ENCODE assay signal across 11 cellular contexts in genomic region chr16:21638573-21638975, GRCh38. TPM values are rescaled to one million over a fixed set of nuclear protein-coding genes. Genes with fewer than 3 reads are reported as not detected.
DNase-seq lines count a peak whose midpoint lies in the region; ATAC-seq, FAIRE-seq and TF ChIP-seq lines count a peak whose summit lies in the region.
"Had no signal": no experiment of that assay in that cellular context is flagged by ENCODE, and none has a peak within 500 bp of the region (broad histone marks: within the 10 kb centered on the region; RNA-seq: fewer than 3 reads in every experiment).

No MANE protein-coding gene starts in this region.

- CTCF ChIA-PET in K562 (lab: Yijun Ruan, JAX; ENCODE audit: low intra/inter-chr PET ratio) = no interaction called here

- no peak for TF ChIP-seq EP300 in K562 (IDR thresholded peaks at IDR 0.05; ENCODE audit: low read length)

- no peak for TF ChIP-seq POLR2A in K562 (conservative IDR thresholded peaks at IDR 0.05)

- H3K9me1 ChIP-seq in K562 (ENCODE audit: control insufficient read depth, insufficient read depth, low read length) = no peaks in the 10 kb centered on the region

- 51% methylated on average over 4 of the region's 4 CpGs for WGBS in K562 (ENCODE audit: insufficient coverage, low coverage, missing lambda C conversion rate)

- H3K4me1 ChIP-seq in K562 (replicated peaks in 1 of 2; ENCODE audit: control insufficient read depth in 2 of 2, insufficient read depth in 2 of 2, low read length in 2 of 2) = no peaks in the 10 kb centered on the region; a peak in 1 of 5 replicates

- no peak for TF ChIP-seq CTCF in K562 (IDR thresholded peaks at IDR 0.05 in 2 of 3, conservative IDR thresholded peaks at IDR 0.05 in 1 of 3; ENCODE audit: insufficient read depth in 2 of 3, low read depth in 1 of 3, low read length in 3 of 3)
- no peak for TF ChIP-seq CTCF in type B pancreatic cell (conservative IDR thresholded peaks at IDR 0.05)

- no peak overlapping the region for H3K4me2 ChIP-seq in K562 (ENCODE audit: insufficient read depth, low read length)

- H3K36me3 Mint-ChIP-seq in naive B cell (no peaks in the 10 kb centered on the region), type B pancreatic cell (peaks cover 14% of the 10 kb centered on the region)

- no peaks in the 10 kb centered on the region for H3K27me3 ChIP-seq in K562 (ENCODE audit: control insufficient read depth in 2 of 2, insufficient read depth in 2 of 2, low read length in 2 of 2)

- peaks cover 5 to 14% (median 7%) of the 10 kb centered on the region in 3 donors for H3K4me1 Mint-ChIP-seq in naive B cell
- H3K4me1 Mint-ChIP-seq in type B pancreatic cell (ENCODE audit: unreplicated experiment) = no peaks in the 10 kb centered on the region

- no peak overlapping the region for H3K27ac ChIP-seq in K562 (ENCODE audit: extremely low read depth, low read depth, low read length)

- no peak overlapping the region for H3K4me3 Mint-ChIP-seq in naive B cell
- H3K4me3 Mint-ChIP-seq in type B pancreatic cell = no peak overlapping the region
- H3K4me3 Mint-ChIP-seq: dendritic cell treated with granulocyte-macrophage colony-stimulating factor and Interleukin-4, amounts not matched to agents 40 ng/mL and 50 ng/mL, for 4 days had no signal

- H3K9me3 Mint-ChIP-seq in naive B cell (no peaks in the 10 kb centered on the region), type B pancreatic cell (no peaks in the 10 kb centered on the region)
- H3K9me3 Mint-ChIP-seq: dendritic cell treated with granulocyte-macrophage colony-stimulating factor and Interleukin-4, amounts not matched to agents 40 ng/mL and 50 ng/mL, for 4 days had no signal

- no peak overlapping the region for H2AFZ ChIP-seq in K562 (ENCODE audit: low read depth, low read length)

- H3K9ac ChIP-seq in K562 (ENCODE audit: insufficient read depth in 1 of 2, low read depth in 2 of 2, low read length in 2 of 2) = no peak overlapping the region

- intact Hi-C loops in K562 (cut with micrococcal nuclease) = no loop called here

- no peak overlapping the region for H3K4me3 ChIP-seq in K562

- BruUV-seq in K562 (replicated peaks; lab: Mats Ljungman, UMichigan) = no TSS peak

- no peak for ATAC-seq in K562
- ATAC-seq in naive B cell (ENCODE audit: low read depth in 2 of 2) = no peak
- no peak for ATAC-seq in HG02973 (IDR thresholded peaks at IDR 0.05; ENCODE audit: unreplicated experiment)
- ATAC-seq in GM18520 (IDR thresholded peaks at IDR 0.05; ENCODE audit: unreplicated experiment) = no peak

- in situ Hi-C loops in K562 (cut with MboI) = no loop called here

- H3K36me3 ChIP-seq in K562 (ENCODE audit: control insufficient read depth, insufficient read depth, low read length) = no peaks in the 10 kb centered on the region

- peak; percentile 26 for FAIRE-seq in K562 (lab: Jason Lieb, UNC)
- FAIRE-seq: urothelium cell line had no signal

- H3K27ac Mint-ChIP-seq in naive B cell (peak overlapping the region in 4 of 6 donors; percentile 0 to 5 (median 2)), type B pancreatic cell (no peak overlapping the region)
- H3K27ac Mint-ChIP-seq: dendritic cell treated with granulocyte-macrophage colony-stimulating factor and Interleukin-4, amounts not matched to agents 40 ng/mL and 50 ng/mL, for 4 days had no signal

- no peak for TF ChIP-seq RAD21 in K562 (CRISPR knock-in tag; conservative IDR thresholded peaks at IDR 0.05 in 1 of 2, IDR thresholded peaks at IDR 0.05 in 1 of 2)

- no peaks in the 10 kb centered on the region for H3K79me2 ChIP-seq in K562 (ENCODE audit: control insufficient read depth, insufficient read depth, low read length)

- POLR2A ChIA-PET in K562 (lab: Yijun Ruan, JAX) = interaction anchor here (0.7 to 1.6 kb wide), 4 partner anchors 9 to 54 kb away, joined by 3 to 6 read pairs (median 3); no protein-coding TSS in a partner anchor

- H3K27me3 Mint-ChIP-seq in naive B cell (no peaks in the 10 kb centered on the region), type B pancreatic cell (no peaks in the 10 kb centered on the region)
- H3K27me3 Mint-ChIP-seq: dendritic cell treated with granulocyte-macrophage colony-stimulating factor and Interleukin-4, amounts not matched to agents 40 ng/mL and 50 ng/mL, for 4 days had no signal

- 0 out of 2 replicates have a peak, but pooled peaks cover 3% of the 10 kb centered on the region for H4K20me1 ChIP-seq in K562 (replicated peaks; ENCODE audit: control insufficient read depth, insufficient read depth, low read length)

- DNase-seq in Daoy (ENCODE audit: low read depth) (peak; percentile 13), NCI-H460 (ENCODE audit: extremely low read depth, low read depth) (peak; percentile 19), K562 (ENCODE audit: extremely low read depth in 1 of 4, low spot score in 3 of 4) (no peak), naive B cell (no peak), type B pancreatic cell (ENCODE audit: extremely low spot score, unreplicated experiment) (no peak), COLO668 (lab: John Stamatoyannopoulos, UW; ENCODE audit: unreplicated experiment) (no peak)
- DNase-seq: NCI-H2171 had no signal

- no peaks in the 10 kb centered on the region for H3K9me3 ChIP-seq in K562 (replicated peaks; ENCODE audit: control insufficient read depth, insufficient read depth, low read depth, low read length)

RNA-seq across cellular contexts. Expression of gene IGSF6, which starts 13.8 kb away (rescaled TPM):
- not detected in 2 replicates for total RNA-seq in Daoy (2014; rRNA removed; shearing (Covaris generic))
- total RNA-seq in NCI-H460 (2014; rRNA removed; shearing (Covaris generic)) = not detected in 2 replicates
- not detected in 2 replicates for polyA plus RNA-seq in NCI-H460 (2014; cell fraction: nucleus; rRNA removed)
- total RNA-seq in K562 (2011; cell fraction: chromatin; rRNA removed; ENCODE audit: low replicate concordance) = not detected in 2 replicates
- not detected in 2 replicates for total RNA-seq in K562 (2011; cell fraction: nucleolus; rRNA removed)
- total RNA-seq in K562 (2011; cell fraction: nucleoplasm; rRNA removed) = not detected in 2 replicates
- total RNA-seq in K562 (2014; rRNA removed) (not detected in 2 replicates), K562 (2014; rRNA removed; fragmentation: Illumina TruSeq; extraction: Trizol) (not detected in 2 replicates), K562 (2015; rRNA removed; fragmentation: Illumina TruSeq; extraction: Trizol) (not detected in 2 replicates), K562 (2021) (not detected in 2 replicates), type B pancreatic cell (ENCODE audit: low replicate concordance) (not detected in 2 replicates)
- polyA plus RNA-seq in K562 (2011; rRNA removed) (not detected in 2 replicates), K562 (2014; fragmentation: Illumina TruSeq; extraction: Trizol) (not detected in 2 replicates), K562 (2014; fragmentation: Nextera tagmentation; extraction: Ambion mirVana) (under 1 TPM in 1 of 2 experiments, not detected in 1; 0.07 TPM), K562 (2014; rRNA removed) (not detected in 2 replicates), naive B cell (ENCODE audit: low read depth in 6 of 6) (1 to 10 TPM in 2 of 6 donors, under 1 TPM in 4; 0.44 to 2.0 (median 0.66) TPM)
- polyA plus RNA-seq in K562 (2011; cell fraction: cytosol; rRNA removed) = not detected in 2 replicates
- polyA plus RNA-seq in K562 (2011; cell fraction: nucleus; rRNA removed) = not detected in 2 replicates
- 0.13 and 0.14 TPM in 2 replicates for polyA plus RNA-seq in K562 (2012)
- not detected in 2 replicates for polyA minus RNA-seq in K562 (2011; rRNA and poly(A)+ RNA removed)
- polyA minus RNA-seq in K562 (2011; cell fraction: cytosol; rRNA and poly(A)+ RNA removed) = not detected in 2 replicates
- polyA minus RNA-seq in K562 (2011; cell fraction: nucleus; rRNA and poly(A)+ RNA removed) = not detected in 2 replicates

RNA-seq across cellular contexts. Expression of gene OTOA, which starts 25.2 kb away (rescaled TPM):
- not detected in 2 replicates for total RNA-seq in Daoy (2014; rRNA removed; shearing (Covaris generic))
- total RNA-seq in NCI-H460 (2014; rRNA removed; shearing (Covaris generic)) = not detected in 2 replicates
- not detected in 2 replicates for polyA plus RNA-seq in NCI-H460 (2014; cell fraction: nucleus; rRNA removed)
- not detected in 2 replicates for total RNA-seq in K562 (2011; cell fraction: chromatin; rRNA removed; ENCODE audit: low replicate concordance)
- total RNA-seq in K562 (2011; cell fraction: nucleolus; rRNA removed) = not detected in 2 replicates
- 0.15 TPM in 1 of 2 replicates, not detected in the other for total RNA-seq in K562 (2011; cell fraction: nucleoplasm; rRNA removed)
- total RNA-seq in K562 (2014; rRNA removed) (not detected in 2 replicates), K562 (2014; rRNA removed; fragmentation: Illumina TruSeq; extraction: Trizol) (not detected in 2 replicates), K562 (2015; rRNA removed; fragmentation: Illumina TruSeq; extraction: Trizol) (not detected in 2 replicates), K562 (2021) (not detected in 2 replicates), type B pancreatic cell (ENCODE audit: low replicate concordance) (0.17 TPM in 1 of 2 replicates, not detected in the other)
- polyA plus RNA-seq in K562 (2011; rRNA removed) (0.03 and 0.04 TPM in 2 replicates), K562 (2014; fragmentation: Illumina TruSeq; extraction: Trizol) (not detected in 2 replicates), K562 (2014; fragmentation: Nextera tagmentation; extraction: Ambion mirVana) (not detected), K562 (2014; rRNA removed) (not detected in 2 replicates), naive B cell (ENCODE audit: low read depth in 6 of 6) (not detected)
- not detected in 2 replicates for polyA plus RNA-seq in K562 (2011; cell fraction: cytosol; rRNA removed)
- polyA plus RNA-seq in K562 (2011; cell fraction: nucleus; rRNA removed) = 0.08 and 0.11 TPM in 2 replicates
- polyA plus RNA-seq in K562 (2012) = not detected in 2 replicates
- polyA minus RNA-seq in K562 (2011; rRNA and poly(A)+ RNA removed) = not detected in 2 replicates
- not detected in 2 replicates for polyA minus RNA-seq in K562 (2011; cell fraction: cytosol; rRNA and poly(A)+ RNA removed)
- not detected in 2 replicates for polyA minus RNA-seq in K562 (2011; cell fraction: nucleus; rRNA and poly(A)+ RNA removed)

RNA-seq across cellular contexts. Expression of gene METTL9, which starts 39.2 kb away (rescaled TPM):
- 145 and 146 TPM in 2 replicates for total RNA-seq in Daoy (2014; rRNA removed; shearing (Covaris generic))
- 251 and 259 TPM in 2 replicates for total RNA-seq in NCI-H460 (2014; rRNA removed; shearing (Covaris generic))
- 129 and 139 TPM in 2 replicates for polyA plus RNA-seq in NCI-H460 (2014; cell fraction: nucleus; rRNA removed)
- total RNA-seq in K562 (2011; cell fraction: chromatin; rRNA removed; ENCODE audit: low replicate concordance) = 42.0 and 73.0 TPM in 2 replicates
- total RNA-seq in K562 (2011; cell fraction: nucleolus; rRNA removed) = 27.7 and 29.2 TPM in 2 replicates
- total RNA-seq in K562 (2011; cell fraction: nucleoplasm; rRNA removed) = 44.9 and 62.3 TPM in 2 replicates
- total RNA-seq in K562 (2014; rRNA removed) = 69.1 and 74.8 TPM in 2 replicates
- 81.2 and 105 TPM in 2 replicates for total RNA-seq in K562 (2014; rRNA removed; fragmentation: Illumina TruSeq; extraction: Trizol)
- 80.9 and 82.2 TPM in 2 replicates for total RNA-seq in K562 (2015; rRNA removed; fragmentation: Illumina TruSeq; extraction: Trizol)
- 65.8 and 66.1 TPM in 2 replicates for total RNA-seq in K562 (2021)
- 85.0 and 107 TPM in 2 replicates for polyA plus RNA-seq in K562 (2011; rRNA removed)
- 27.8 and 39.5 TPM in 2 replicates for polyA plus RNA-seq in K562 (2011; cell fraction: cytosol; rRNA removed)
- 9.7 and 27.7 TPM in 2 replicates for polyA plus RNA-seq in K562 (2011; cell fraction: nucleus; rRNA removed)
- polyA plus RNA-seq in K562 (2012) = 58.8 and 97.2 TPM in 2 replicates
- polyA plus RNA-seq in K562 (2014; fragmentation: Illumina TruSeq; extraction: Trizol) = 67.6 and 79.1 TPM in 2 replicates
- polyA plus RNA-seq in K562 (2014; fragmentation: Nextera tagmentation; extraction: Ambion mirVana) = 10 to 100 TPM; 12.2 to 16.3 TPM
- polyA plus RNA-seq in K562 (2014; rRNA removed) = 70.8 and 86.0 TPM in 2 replicates
- 39.8 and 63.4 TPM in 2 replicates for polyA minus RNA-seq in K562 (2011; rRNA and poly(A)+ RNA removed)
- polyA minus RNA-seq in K562 (2011; cell fraction: cytosol; rRNA and poly(A)+ RNA removed) = 24.4 and 27.4 TPM in 2 replicates
- 16.8 and 24.0 TPM in 2 replicates for polyA minus RNA-seq in K562 (2011; cell fraction: nucleus; rRNA and poly(A)+ RNA removed)
- 100 to 1,000 TPM in 4 of 6 donors, 10 to 100 TPM in 2; 92.8 to 151 (median 110) TPM for polyA plus RNA-seq in naive B cell (ENCODE audit: low read depth in 6 of 6)
- 87.1 and 132 TPM in 2 replicates for total RNA-seq in type B pancreatic cell (ENCODE audit: low replicate concordance)

Comparison
In these comparisons a context has a peak if more than half of its experiments do, and no peak if none do; other contexts are left out.
1. DNase-seq: peak in Daoy (single experiment) and NCI-H460 (single experiment); none in K562 (0 of 4), naive B cell (single experiment), type B pancreatic cell (single experiment) and COLO668 (single experiment).